Comparison of ENCODE assay signal across 1 cellular context in the genomic region with DNA sequence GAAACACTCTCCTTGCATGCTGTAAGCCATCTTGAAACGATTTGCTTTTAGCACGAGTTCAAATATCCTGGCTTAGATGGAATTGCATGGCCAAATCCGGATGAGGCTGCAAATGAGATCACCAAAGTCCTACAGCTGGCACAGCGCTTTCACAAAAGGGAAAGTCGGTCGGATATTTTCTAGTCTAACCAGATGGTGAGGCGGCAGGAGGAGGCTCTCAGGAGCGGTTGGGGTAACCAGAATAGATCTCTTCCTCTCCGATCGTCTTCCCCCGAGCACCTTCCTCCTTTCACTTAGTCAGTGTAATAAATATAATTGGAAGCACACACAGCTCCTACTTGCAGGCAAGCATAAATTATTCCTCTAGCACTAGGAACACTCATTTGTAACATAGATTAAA.
TF ChIP-seq lines count a peak whose summit lies in the region.

No MANE protein-coding gene starts in this region.

TF ChIP-seq in HepG2, 621 proteins besides CTCF, POLR2A, EP300 and RAD21 (continued from another document):
- TF ChIP-seq, protein P1, sequence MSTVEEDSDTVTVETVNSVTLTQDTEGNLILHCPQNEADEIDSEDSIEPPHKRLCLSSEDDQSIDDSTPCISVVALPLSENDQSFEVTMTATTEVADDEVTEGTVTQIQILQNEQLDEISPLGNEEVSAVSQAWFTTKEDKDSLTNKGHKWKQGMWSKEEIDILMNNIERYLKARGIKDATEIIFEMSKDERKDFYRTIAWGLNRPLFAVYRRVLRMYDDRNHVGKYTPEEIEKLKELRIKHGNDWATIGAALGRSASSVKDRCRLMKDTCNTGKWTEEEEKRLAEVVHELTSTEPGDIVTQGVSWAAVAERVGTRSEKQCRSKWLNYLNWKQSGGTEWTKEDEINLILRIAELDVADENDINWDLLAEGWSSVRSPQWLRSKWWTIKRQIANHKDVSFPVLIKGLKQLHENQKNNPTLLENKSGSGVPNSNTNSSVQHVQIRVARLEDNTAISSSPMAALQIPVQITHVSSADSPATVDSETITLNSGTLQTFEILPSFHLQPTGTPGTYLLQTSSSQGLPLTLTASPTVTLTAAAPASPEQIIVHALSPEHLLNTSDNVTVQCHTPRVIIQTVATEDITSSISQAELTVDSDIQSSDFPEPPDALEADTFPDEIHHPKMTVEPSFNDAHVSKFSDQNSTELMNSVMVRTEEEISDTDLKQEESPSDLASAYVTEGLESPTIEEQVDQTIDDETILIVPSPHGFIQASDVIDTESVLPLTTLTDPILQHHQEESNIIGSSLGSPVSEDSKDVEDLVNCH (CRISPR knock-in tag; IDR thresholded peaks at IDR 0.05) = no peak
